In the genomic region with DNA sequence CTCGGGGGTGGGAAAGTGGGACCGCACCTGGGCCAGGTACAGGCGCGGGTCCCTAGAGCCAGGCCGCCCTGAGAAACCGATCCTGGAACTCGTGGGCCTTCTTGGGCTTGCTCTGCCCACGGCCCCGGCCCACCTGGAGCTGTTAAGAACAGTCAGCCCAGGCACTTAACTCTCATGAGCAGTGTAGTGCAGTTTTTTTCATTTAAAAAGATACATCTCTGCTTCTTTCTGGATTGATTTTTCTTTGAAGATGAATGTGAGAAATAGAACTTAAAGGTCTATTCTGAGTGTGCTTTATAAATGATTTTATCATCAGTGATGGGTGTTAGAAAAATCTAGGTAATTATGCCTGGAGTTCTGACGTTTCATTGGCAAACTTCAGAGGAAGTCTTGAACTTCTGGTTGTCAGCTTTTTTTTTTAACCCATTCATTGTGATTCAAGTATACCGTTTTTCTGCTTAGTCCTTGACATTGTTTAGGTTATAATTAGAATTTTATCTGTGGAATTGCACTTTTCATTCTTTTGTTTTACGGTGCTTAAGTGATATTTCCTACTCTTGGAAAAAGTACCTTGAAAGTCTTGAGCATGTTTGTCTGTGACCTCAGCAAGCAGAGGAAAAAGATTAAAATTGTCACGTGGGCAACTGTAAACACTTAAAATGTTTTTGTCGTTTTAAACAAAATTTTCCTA, we compare ENCODE assay signal across 8 cellular contexts. TPM values are rescaled to one million over a fixed set of nuclear protein-coding genes. Genes with fewer than 3 reads are reported as not detected.
DNase-seq lines count a peak whose midpoint lies in the region; ATAC-seq and TF ChIP-seq lines count a peak whose summit lies in the region.

No MANE protein-coding gene starts in this region.

- H3K4me3 ChIP-seq in WERI-Rb-1 (ENCODE audit: low read depth, low read length), result peak overlapping the region; percentile 96
- H3K4me3 ChIP-seq in iPS-18a (ENCODE audit: low read length), result peak overlapping the region; percentile 94
- H3K4me3 ChIP-seq in testis, result peak overlapping the region; percentile 57 to 71

- 2 to 5% methylated on average over 7 to 14 of the region's 14 CpGs for WGBS in testis, 2 donors

- peak overlapping the region; percentile 97 for H3K27ac ChIP-seq in WERI-Rb-1
- peak overlapping the region; percentile 93 for H3K27ac ChIP-seq in iPS-18a (ENCODE audit: low read length)
- peak overlapping the region; percentile 14 to 32 for H3K27ac ChIP-seq in testis

- no peak for TF ChIP-seq POLR2A in testis (IDR thresholded peaks at IDR 0.05)

- TF ChIP-seq CTCF in WERI-Rb-1 (IDR thresholded peaks at IDR 0.05; ENCODE audit: low read depth, low read length), result no peak
- TF ChIP-seq CTCF in testis (IDR thresholded peaks at IDR 0.05), result no peak

- intact Hi-C loops in testis (cut with DNase I; ENCODE audit: low total_unique reads), result no loop called here

- peak; percentile 14 for ATAC-seq in HG03064 (IDR thresholded peaks at IDR 0.05; ENCODE audit: low read depth, unreplicated experiment)

- no peaks in the 10 kb centered on the region for H3K9me3 ChIP-seq in WERI-Rb-1 (ENCODE audit: severe bottlenecking)
- no peaks in the 10 kb centered on the region for H3K9me3 ChIP-seq in iPS-18a (ENCODE audit: control insufficient read depth, low read depth, low read length)
- H3K9me3 ChIP-seq in testis, result no peaks in the 10 kb centered on the region

- H3K9ac ChIP-seq in iPS-18a (ENCODE audit: low read length), result peak overlapping the region; percentile 95

- H3K4me1 ChIP-seq in iPS-18a (ENCODE audit: control insufficient read depth, low read depth, low read length) (peaks cover 17% of the 10 kb centered on the region), testis (peaks cover 5% of the 10 kb centered on the region)

- peak; percentile 2 for DNase-seq in stimulated activated CD8-positive, alpha-beta memory T cell treated with anti-CD3 and anti-CD28 coated beads, Interleukin-12 subunit alpha, Interleukin-12 subunit beta, amount 100 ng/mL, for 4 hours (ENCODE audit: low read depth)
- no peak for DNase-seq in stimulated activated CD8-positive, alpha-beta memory T cell treated with anti-CD3 and anti-CD28 coated beads, Interleukin-4, amount 100 ng/mL, for 48 hours
- DNase-seq in WERI-Rb-1 (no peak), testis (no peak), NCI-H2196 treated with DMSO at 0.1 percent for 48 hours (lab: John Stamatoyannopoulos, UW; ENCODE audit: unreplicated experiment) (no peak), germinal center (ENCODE audit: low spot score) (no peak)

- peaks cover 46% of the 10 kb centered on the region for H3K36me3 ChIP-seq in WERI-Rb-1
- H3K36me3 ChIP-seq in iPS-18a (ENCODE audit: control insufficient read depth, low read depth, low read length), result peaks cover 35% of the 10 kb centered on the region
- H3K36me3 ChIP-seq in testis (ENCODE audit: low read depth, missing control alignments), result no peaks in the 10 kb centered on the region

- H3K27me3 ChIP-seq in WERI-Rb-1 (ENCODE audit: insufficient read depth, low read depth, severe bottlenecking) (no peaks in the 10 kb centered on the region), iPS-18a (ENCODE audit: control insufficient read depth, insufficient read depth, low read length) (no peaks in the 10 kb centered on the region), testis (no peaks in the 10 kb centered on the region)

RNA-seq across cellular contexts. Expression of gene CDK1, which starts 0.8 kb away (rescaled TPM):
- total RNA-seq in testis, result 10 to 100 TPM; 11.8 to 14.3 TPM
- 47.9 TPM for polyA plus RNA-seq in testis (ENCODE audit: insufficient read depth, low read depth, low replicate concordance)

Comparison
In these comparisons a context has a peak if more than half of its experiments do, and no peak if none do; other contexts are left out.
1. H3K27ac ChIP-seq: peak in every context shown above with its lines; median percentile 97 in WERI-Rb-1; 93 in iPS-18a; 23 in testis.